Comparison of ENCODE assay signal across 14 cellular contexts in the genomic region with DNA sequence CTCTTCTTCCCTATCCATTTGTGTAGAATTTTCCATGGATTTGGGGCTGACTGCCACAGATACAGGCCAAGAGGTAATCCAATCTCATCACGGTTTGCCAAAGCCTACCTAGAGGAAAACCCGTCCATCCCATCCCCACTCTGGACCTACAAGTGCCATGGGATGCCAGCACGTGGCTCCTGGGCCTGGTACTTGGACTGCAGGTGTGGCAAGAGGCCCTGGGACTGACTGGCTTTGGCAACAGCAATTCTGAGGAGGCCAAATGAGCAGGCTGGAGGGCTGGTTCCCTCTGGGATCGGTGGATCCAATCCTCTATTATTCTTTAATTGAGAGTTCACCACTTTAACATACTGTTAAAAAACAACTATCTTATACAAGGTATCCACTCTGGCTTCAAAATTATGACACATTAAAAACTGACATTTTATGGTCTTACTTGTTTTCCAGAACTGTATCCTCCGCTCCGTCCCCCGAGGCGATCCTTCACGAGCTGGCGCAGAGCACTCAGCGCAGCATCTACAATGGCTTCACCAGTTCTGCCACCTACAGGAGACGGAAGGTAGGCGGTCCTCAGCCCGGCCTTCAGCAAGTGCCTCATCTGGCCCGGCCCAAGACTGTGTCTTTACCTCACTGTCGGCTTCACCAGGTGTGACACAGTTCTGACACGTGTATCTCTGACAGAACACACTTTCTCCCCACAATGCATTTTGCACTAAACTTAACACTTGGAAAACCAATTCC. TPM values are rescaled to one million over a fixed set of nuclear protein-coding genes. Genes with fewer than 3 reads are reported as not detected.
A peak's percentile ranks its signal among the peaks of the same experiment; 100 is the strongest.
DNase-seq lines count a peak whose midpoint lies in the region; ATAC-seq and TF ChIP-seq lines count a peak whose summit lies in the region.
"Had no signal": no experiment of that assay in that cellular context is flagged by ENCODE, and none has a peak within 500 bp of the region (broad histone marks: within the 10 kb centered on the region; RNA-seq: fewer than 3 reads in every experiment).

No MANE protein-coding gene starts in this region.

- ATAC-seq in T-helper 17 cell, result no peak
- ATAC-seq: gastroesophageal sphincter had no signal

- H3K36me3 ChIP-seq in A673 (ENCODE audit: insufficient read depth, low read length, poor library complexity, severe bottlenecking) (peaks cover 91% of the 10 kb centered on the region), colonic mucosa (peaks cover 11% of the 10 kb centered on the region), transverse colon (peaks cover 0 to 41% (median 17%) of the 10 kb centered on the region in 4 donors)

- H3K4me3 ChIP-seq in A673 (ENCODE audit: low read depth, low read length, poor library complexity, severe bottlenecking), result no peak overlapping the region
- no peak overlapping the region for H3K4me3 ChIP-seq in colonic mucosa
- no peak overlapping the region for H3K4me3 ChIP-seq in transverse colon
- H3K4me3 ChIP-seq: gastroesophageal sphincter, MG63, right lobe of liver had no signal

- H3K27ac Mint-ChIP-seq in T-helper 17 cell, result peak overlapping the region; percentile 93

- POLR2A ChIA-PET in A673 (lab: Charles Lee; ENCODE audit: low non-redundant PET), result no interaction called here

- intact Hi-C loops in A673 (cut with micrococcal nuclease; ENCODE audit: unreplicated experiment) (no loop called here), colonic mucosa (cut with DNase I) (no loop called here), transverse colon (cut with DNase I; ENCODE audit: low total_unique reads) (no loop called here)

- CTCF ChIA-PET in A673 (lab: Charles Lee), result no interaction called here

- H3K36me3 Mint-ChIP-seq in T-helper 17 cell (ENCODE audit: low read depth), result no peaks in the 10 kb centered on the region

- H3K27ac ChIP-seq in A673 (ENCODE audit: low read depth, low read length, poor library complexity, severe bottlenecking) (no peak overlapping the region), colonic mucosa (no peak overlapping the region), transverse colon (no peak overlapping the region)
- H3K27ac ChIP-seq: gastroesophageal sphincter, right lobe of liver had no signal

- H3K27me3 Mint-ChIP-seq in T-helper 17 cell, result no peaks in the 10 kb centered on the region
- H3K27me3 Mint-ChIP-seq: naive B cell had no signal

- no peak for DNase-seq in A673 (ENCODE audit: low spot score)
- DNase-seq in ELF-1 (ENCODE audit: low read depth, low spot score), result peak; percentile 54
- no peak for DNase-seq in T-helper 17 cell
- peak; percentile 63 for DNase-seq in islet precursor cell
- no peak for DNase-seq in ureter (ENCODE audit: low spot score)
- no peak for DNase-seq in G401 (ENCODE audit: low spot score)
- DNase-seq in colonic mucosa, result no peak
- no peak for DNase-seq in transverse colon
- DNase-seq: effector CD4-positive, alpha-beta T cell; MG63; naive B cell; NCI-H2171 treated with DMSO at 0.1 percent for 48 hours; right lobe of liver had no signal

- no peak overlapping the region for H3K9ac ChIP-seq in colonic mucosa (ENCODE audit: low read depth in 2 of 2, low read length in 2 of 2)

- TF ChIP-seq CTCF in A673 (conservative IDR thresholded peaks at IDR 0.05; ENCODE audit: low read depth, low read length), result peak; percentile 31; the same call in 1 of the 2 replicates
- no peak for TF ChIP-seq CTCF in colonic mucosa (IDR thresholded peaks at IDR 0.05)
- no peak for TF ChIP-seq CTCF in transverse colon (IDR thresholded peaks at IDR 0.05)

- no TSS peak for BruUV-seq in A673 (replicated peaks; lab: Mats Ljungman, UMichigan)

- H3K4me1 ChIP-seq in A673 (ENCODE audit: insufficient read depth, low read length, poor library complexity, severe bottlenecking) (no peaks in the 10 kb centered on the region), colonic mucosa (no peaks in the 10 kb centered on the region), transverse colon (peaks cover 5 to 29% (median 20%) of the 10 kb centered on the region in 4 donors)
- H3K4me1 ChIP-seq: right lobe of liver had no signal

- in situ Hi-C loops in G401 (cut with HindIII; ENCODE audit: low sequenced_read_pairs) (no loop called here), transverse colon (cut with MboI; ENCODE audit: low pct_ligation_motif_present in 1 of 4, low pct_unique_long_range_greater_than_20kb in 1 of 4, low sequenced_read_pairs in 3 of 4) (no loop called here)

- H3K27me3 ChIP-seq in A673 (replicated peaks; ENCODE audit: insufficient read depth, low read depth, low read length, poor library complexity), result no peaks in the 10 kb centered on the region
- no peaks in the 10 kb centered on the region for H3K27me3 ChIP-seq in colonic mucosa
- no peaks in the 10 kb centered on the region for H3K27me3 ChIP-seq in transverse colon
- H3K27me3 ChIP-seq: gastroesophageal sphincter, MG63, right lobe of liver had no signal

- peak overlapping the region; percentile 31 for H3K4me3 Mint-ChIP-seq in T-helper 17 cell
- H3K4me3 Mint-ChIP-seq: naive B cell had no signal

- TF ChIP-seq EP300 in transverse colon (IDR thresholded peaks at IDR 0.05; ENCODE audit: low read depth), result no peak

- H3K4me1 Mint-ChIP-seq in T-helper 17 cell, result peaks cover 34% of the 10 kb centered on the region

- H3K9me3 ChIP-seq in A673 (ENCODE audit: low read depth, low read length, poor library complexity, severe bottlenecking) (no peaks in the 10 kb centered on the region), T-helper 17 cell (ENCODE audit: control insufficient read depth, low read length, poor library complexity, severe bottlenecking) (no peaks in the 10 kb centered on the region), colonic mucosa (no peaks in the 10 kb centered on the region), transverse colon (no peaks in the 10 kb centered on the region)
- H3K9me3 ChIP-seq: gastroesophageal sphincter, MG63, right lobe of liver had no signal

- no peak for TF ChIP-seq POLR2A in transverse colon (IDR thresholded peaks at IDR 0.05)

- WGBS in transverse colon (ENCODE audit: low coverage in 1 of 2), 2 donors, result 94% methylated on average over 17 of the region's 17 CpGs; no CpG with 5 or more reads in 1 of the 2 donors

RNA-seq across cellular contexts. Expression of gene PDIA6, which starts 19.8 kb away (rescaled TPM):
- total RNA-seq in A673 (2021), result 314 and 316 TPM in 2 replicates
- 10 to 100 TPM; 53.3 to 57.4 TPM for total RNA-seq in T-helper 17 cell
- 125 TPM for total RNA-seq in ureter
- 378 and 429 TPM in 2 replicates for total RNA-seq in G401 (2014; rRNA removed; shearing (Covaris generic))
- 100 to 1,000 TPM; 180 to 347 TPM for total RNA-seq in colonic mucosa
- total RNA-seq in transverse colon, result 10 to 100 TPM; 35.2 to 90.3 (median 66.3) TPM

Comparison
In these comparisons a context has a peak if more than half of its experiments do, and no peak if none do; other contexts are left out.
1. DNase-seq: peak in ELF-1 (single experiment) and islet precursor cell (single experiment); none in A673 (single experiment), T-helper 17 cell (0 of 3), ureter (single experiment), G401 (single experiment), colonic mucosa (single experiment) and transverse colon (single experiment).